ENCODE assay signal across 15 cellular contexts in the genomic region with DNA sequence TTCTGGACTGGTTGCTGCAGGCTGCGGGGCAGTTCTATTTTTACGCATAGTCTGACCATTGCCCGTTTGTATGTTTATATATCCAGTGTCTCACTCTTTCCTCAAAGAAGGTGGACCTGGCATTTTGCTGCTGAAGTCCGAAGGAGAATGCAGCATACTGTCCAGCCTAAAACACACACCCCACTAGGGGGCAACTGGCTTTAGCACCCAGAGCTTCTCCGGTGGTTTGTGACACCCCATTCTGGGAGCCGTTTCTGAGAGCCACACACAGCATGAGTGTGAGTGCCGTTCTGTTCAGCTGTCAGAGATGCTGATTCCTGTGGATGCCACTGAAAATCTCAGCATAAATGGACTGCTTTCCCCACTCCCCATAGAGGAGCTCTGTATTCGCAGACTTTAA.
DNase-seq lines count a peak whose midpoint lies in the region; ATAC-seq and TF ChIP-seq lines count a peak whose summit lies in the region.
"Had no signal": no experiment of that assay in that cellular context is flagged by ENCODE, and none has a peak within 500 bp of the region (broad histone marks: within the 10 kb centered on the region; RNA-seq: fewer than 3 reads in every experiment).

No MANE protein-coding gene starts in this region.

- no peaks in the 10 kb centered on the region for H3K4me1 ChIP-seq in testis
- no peaks in the 10 kb centered on the region for H3K4me1 ChIP-seq in gastrocnemius medialis
- H3K4me1 ChIP-seq: SJCRH30 had no signal

- WGBS in testis, 2 donors: 81 to 84% methylated on average over 8 of the region's 8 CpGs

- intact Hi-C loops in testis (cut with DNase I; ENCODE audit: low total_unique reads): no loop called here
- intact Hi-C loops in gastrocnemius medialis (cut with DNase I; ENCODE audit: low total_unique reads): no loop called here

- no peak overlapping the region for H3K4me3 ChIP-seq in GM12875 (ENCODE audit: low read depth, low read length)
- H3K4me3 ChIP-seq in choroid plexus epithelial cell (ENCODE audit: low read depth, low read length): no peak overlapping the region
- H3K4me3 ChIP-seq in testis: no peak overlapping the region
- no peak overlapping the region for H3K4me3 ChIP-seq in gastrocnemius medialis
- H3K4me3 ChIP-seq: SJCRH30 had no signal

- no peaks in the 10 kb centered on the region for H3K9me3 ChIP-seq in testis
- H3K9me3 ChIP-seq in gastrocnemius medialis: peaks cover 0 to 5% (median 0%) of the 10 kb centered on the region in 3 donors
- H3K9me3 ChIP-seq: SJCRH30 had no signal

- ATAC-seq in HG03095 (IDR thresholded peaks at IDR 0.05; ENCODE audit: unreplicated experiment) (no peak), gastrocnemius medialis (no peak)
- ATAC-seq: T-helper 17 cell had no signal

- TF ChIP-seq CTCF in GM12875 (IDR thresholded peaks at IDR 0.05; ENCODE audit: borderline replicate concordance, insufficient read depth, low read depth, low read length) (0 out of 2 replicates have a peak, but pooled peaks have one; percentile 7), choroid plexus epithelial cell (conservative IDR thresholded peaks at IDR 0.05; ENCODE audit: low read depth, low read length) (peak; percentile 17), testis (IDR thresholded peaks at IDR 0.05) (no peak), gastrocnemius medialis (IDR thresholded peaks at IDR 0.05 in 4 of 5, conservative IDR thresholded peaks at IDR 0.05 in 1 of 5) (no peak)

- in situ Hi-C loops in gastrocnemius medialis (cut with MboI; ENCODE audit: low sequenced_read_pairs in 4 of 4): no loop called here

- H3K27ac ChIP-seq in testis (no peak overlapping the region), gastrocnemius medialis (no peak overlapping the region)
- H3K27ac ChIP-seq: SJCRH30 had no signal

- TF ChIP-seq POLR2A in testis (IDR thresholded peaks at IDR 0.05) (no peak), gastrocnemius medialis (IDR thresholded peaks at IDR 0.05) (no peak)

- H3K27me3 ChIP-seq in testis (no peaks in the 10 kb centered on the region), gastrocnemius medialis (no peaks in the 10 kb centered on the region)
- H3K27me3 ChIP-seq: SJCRH30 had no signal

- no peaks in the 10 kb centered on the region for H3K36me3 ChIP-seq in testis (ENCODE audit: low read depth, missing control alignments)
- H3K36me3 ChIP-seq in gastrocnemius medialis: no peaks in the 10 kb centered on the region
- H3K36me3 ChIP-seq: SJCRH30 had no signal

- DNase-seq in RKO (ENCODE audit: low spot score) (peak; percentile 8), choroid plexus epithelial cell (ENCODE audit: low read depth) (no peak), DMS79 treated with DMSO at 0.1 percent for 48 hours (lab: John Stamatoyannopoulos, UW) (no peak), testis (no peak), gastrocnemius medialis (no peak)
- DNase-seq: C1 segment of cervical spinal cord; CD8-positive, alpha-beta memory T cell; H9; NCI-H1105; NCI-H2081 treated with DMSO at 0.1 percent for 48 hours; NCI-H748 treated with DMSO at 0.1 percent for 48 hours; SJCRH30; T-helper 17 cell had no signal

Comparison
In these comparisons a context has a peak if more than half of its experiments do, and no peak if none do; other contexts are left out.
1. CTCF ChIP-seq: peak in GM12875 (single experiment) and choroid plexus epithelial cell (single experiment); none in testis (0 of 3) and gastrocnemius medialis (0 of 5).